ENCODE assay signal across 8 cellular contexts in genomic region chr10:96129387-96130325, GRCh38. TPM values are rescaled to one million over a fixed set of nuclear protein-coding genes. Genes with fewer than 3 reads are reported as not detected.
DNase-seq lines count a peak whose midpoint lies in the region; ATAC-seq and TF ChIP-seq lines count a peak whose summit lies in the region.

Gene ZNF518A (plus strand): TSS chr10:96130297. CDS start chr10:96156323, 26,026 bp downstream.

- H3K36me3 Mint-ChIP-seq in activated CD4-positive, alpha-beta T cell treated with anti-CD3 and anti-CD28 coated beads for 36 hours (ENCODE audit: low read depth) = peaks cover 29% of the 10 kb centered on the region

- ATAC-seq in GM19043 (IDR thresholded peaks at IDR 0.05; ENCODE audit: low read depth, unreplicated experiment) (peak; percentile 70), HG03354 (IDR thresholded peaks at IDR 0.05; ENCODE audit: poor library complexity, severe bottlenecking, unreplicated experiment) (peak; percentile 78)
- peak; percentile 88 for ATAC-seq in activated CD4-positive, alpha-beta T cell treated with anti-CD3 and anti-CD28 coated beads for 36 hours

- POLR2A ChIA-PET in activated CD4-positive, alpha-beta T cell treated with anti-CD3 and anti-CD28 coated beads for 36 hours (lab: Charles Lee) = interaction anchor here (0.6 to 2.4 kb wide), 10 partner anchors 8 to 436 kb away, joined by 3 to 49 read pairs (median 4); partner anchors contain the start of genes CC2D2B, CCNJ and TCTN3

- H3K27me3 Mint-ChIP-seq in activated CD4-positive, alpha-beta T cell treated with anti-CD3 and anti-CD28 coated beads for 36 hours = peaks cover 26% of the 10 kb centered on the region

- H3K4me3 ChIP-seq in choroid plexus epithelial cell (ENCODE audit: low read depth, low read length) = peak within 1 kb of the TSS; percentile 66

- peaks cover 5% of the 10 kb centered on the region for H3K9me3 Mint-ChIP-seq in activated CD4-positive, alpha-beta T cell treated with anti-CD3 and anti-CD28 coated beads for 36 hours (ENCODE audit: low read depth)

- no peak for TF ChIP-seq CTCF in choroid plexus epithelial cell (conservative IDR thresholded peaks at IDR 0.05; ENCODE audit: low read depth, low read length)

- intact Hi-C loops in activated CD4-positive, alpha-beta T cell treated with anti-CD3 and anti-CD28 coated beads for 36 hours (cut with DNase I, micrococcal nuclease) = loop anchor here (1.0 to 5.0 kb wide), 7 partner anchors 39 to 703 kb away; partner anchors contain the start of genes CCNJ (in 2 of the 2), CC2D2B (in 1 of the 2), LCOR (in 1 of the 2) and TM9SF3 (in 1 of the 2)

- peak within 1 kb of the TSS; percentile 99 for H3K27ac Mint-ChIP-seq in activated CD4-positive, alpha-beta T cell treated with anti-CD3 and anti-CD28 coated beads for 36 hours

- peaks cover 20% of the 10 kb centered on the region for H3K4me1 Mint-ChIP-seq in activated CD4-positive, alpha-beta T cell treated with anti-CD3 and anti-CD28 coated beads for 36 hours

- CTCF ChIA-PET in activated CD4-positive, alpha-beta T cell treated with anti-CD3 and anti-CD28 coated beads for 36 hours (lab: Charles Lee) = interaction anchor here (0.8 to 1.8 kb wide), 9 partner anchors 9 to 209 kb away, joined by 3 to 13 read pairs (median 3); no protein-coding TSS in a partner anchor

- peak within 1 kb of the TSS; percentile 83 for H3K4me3 Mint-ChIP-seq in activated CD4-positive, alpha-beta T cell treated with anti-CD3 and anti-CD28 coated beads for 36 hours

- DNase-seq in Ammon's horn (ENCODE audit: low spot score) (peak; percentile 93), NCI-H446 treated with DMSO at 0.1 percent for 48 hours (lab: John Stamatoyannopoulos, UW) (peak; percentile 83), choroid plexus epithelial cell (ENCODE audit: low read depth) (peak; percentile 99), kidney tubule cell (ENCODE audit: low spot score) (peak; percentile 97)
- peak; percentile 93 for DNase-seq in activated CD4-positive, alpha-beta T cell treated with anti-CD3 and anti-CD28 coated beads for 36 hours
- peak; percentile 63 to 73 for DNase-seq in stimulated activated CD4-positive, alpha-beta T cell treated with anti-CD3 and anti-CD28 coated beads, Interleukin-1b, Interleukin-23, amount 100 ng/mL, for 1 hour (ENCODE audit: low read depth in 2 of 2)

RNA-seq across cellular contexts. Expression of gene ZNF518A, which starts in this region (rescaled TPM):
- total RNA-seq in activated CD4-positive, alpha-beta T cell treated with anti-CD3 and anti-CD28 coated beads for 36 hours = 10 to 100 TPM; 13.9 to 14.2 TPM

Comparison
In these comparisons a context has a peak if more than half of its experiments do, and no peak if none do; other contexts are left out.
1. Peak in every context shown above with its lines: DNase-seq, ATAC-seq and H3K4me3 ChIP-seq.